ENCODE assay signal across 12 cellular contexts in the genomic region with DNA sequence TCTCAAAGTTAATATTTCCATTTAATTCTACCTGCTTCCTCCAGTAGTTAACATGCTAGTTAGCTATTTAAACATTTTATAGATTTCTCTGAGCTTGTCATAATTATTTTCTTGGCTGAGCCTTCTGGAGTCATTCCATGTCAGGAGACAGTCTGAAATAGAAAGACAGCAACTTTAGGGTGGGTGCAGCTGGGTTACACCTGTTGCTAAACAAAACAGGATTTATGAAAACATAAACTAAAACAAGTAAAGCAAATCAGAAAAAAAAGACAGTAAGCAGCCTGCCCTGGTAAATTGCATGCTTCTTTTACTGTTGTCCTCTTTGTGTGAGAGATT.
DNase-seq lines count a peak whose midpoint lies in the region; ATAC-seq and TF ChIP-seq lines count a peak whose summit lies in the region.
"Had no signal": no experiment of that assay in that cellular context is flagged by ENCODE, and none has a peak within 500 bp of the region (broad histone marks: within the 10 kb centered on the region; RNA-seq: fewer than 3 reads in every experiment).

No MANE protein-coding gene starts in this region.

- POLR2A ChIA-PET in MCF 10A (lab: Yijun Ruan, JAX), result interaction anchor here (0.7 to 1.0 kb wide), 4 partner anchors 8 to 387 kb away, joined by 3 read pairs; no protein-coding TSS in a partner anchor

- H3K4me3 ChIP-seq in mammary epithelial cell (replicated peaks in 1 of 3; ENCODE audit: insufficient read depth in 1 of 3, low read depth in 2 of 3, low read length in 3 of 3) (no peak overlapping the region), body of pancreas (no peak overlapping the region), muscle layer of duodenum (ENCODE audit: low read depth in 1 of 2, low read length in 2 of 2) (no peak overlapping the region), upper lobe of right lung (no peak overlapping the region)

- intact Hi-C loops in mammary epithelial cell (cut with micrococcal nuclease) (no loop called here), MCF 10A (cut with micrococcal nuclease) (no loop called here), body of pancreas (cut with DNase I) (no loop called here), upper lobe of right lung (cut with DNase I) (no loop called here)

- in situ Hi-C loops in mammary epithelial cell (cut with MboI; ENCODE audit: low sequenced_read_pairs in 2 of 2), result no loop called here

- H3K36me3 Mint-ChIP-seq in MCF 10A (ENCODE audit: insufficient read depth, unreplicated experiment), result no peaks in the 10 kb centered on the region
- no peaks in the 10 kb centered on the region for H3K36me3 Mint-ChIP-seq in activated naive CD8-positive, alpha-beta T cell treated with anti-CD3 and anti-CD28 coated beads for 36 hours

- H3K4me1 ChIP-seq in mammary epithelial cell (ENCODE audit: insufficient read depth, low read length) (peaks cover 6% of the 10 kb centered on the region), body of pancreas (peaks cover 30% of the 10 kb centered on the region), muscle layer of duodenum (ENCODE audit: control insufficient read depth in 1 of 2, insufficient read depth in 2 of 2, low read length in 2 of 2) (peaks cover 8 to 21% of the 10 kb centered on the region in 2 donors), upper lobe of right lung (peaks cover 36% of the 10 kb centered on the region)

- TF ChIP-seq POLR2A in body of pancreas (IDR thresholded peaks at IDR 0.05), result no peak

- dilution Hi-C loops in mammary epithelial cell (cut with HindIII; ENCODE audit: low sequenced_read_pairs), result no loop called here

- no peaks in the 10 kb centered on the region for H3K27me3 Mint-ChIP-seq in MCF 10A (ENCODE audit: insufficient read depth, unreplicated experiment)
- H3K27me3 Mint-ChIP-seq in activated naive CD8-positive, alpha-beta T cell treated with anti-CD3 and anti-CD28 coated beads for 36 hours, result no peaks in the 10 kb centered on the region
- H3K27me3 Mint-ChIP-seq: stimulated activated naive CD8-positive, alpha-beta T cell treated with anti-CD3 and anti-CD28 coated beads, Interleukin-15, amount 100 ng/mL, for 72 hours had no signal

- no peak overlapping the region for H3K9ac ChIP-seq in mammary epithelial cell (ENCODE audit: insufficient read depth, low read length)

- no peaks in the 10 kb centered on the region for H4K20me1 ChIP-seq in mammary epithelial cell (ENCODE audit: insufficient read depth, low read length)

- CTCF ChIA-PET in mammary epithelial cell (lab: Charles Lee; ENCODE audit: low non-redundant PET), result no interaction called here
- CTCF ChIA-PET in MCF 10A (lab: Yijun Ruan, JAX), result interaction anchor here (0.7 kb wide), 1 partner anchor 78 kb away, joined by 3 read pairs; no protein-coding TSS in a partner anchor

- H3K79me2 ChIP-seq in mammary epithelial cell (ENCODE audit: insufficient read depth, low read length), result no peaks in the 10 kb centered on the region

- H3K4me1 Mint-ChIP-seq in MCF 10A (ENCODE audit: insufficient read depth, unreplicated experiment), result no peaks in the 10 kb centered on the region
- no peaks in the 10 kb centered on the region for H3K4me1 Mint-ChIP-seq in activated naive CD8-positive, alpha-beta T cell treated with anti-CD3 and anti-CD28 coated beads for 36 hours
- H3K4me1 Mint-ChIP-seq: stimulated activated naive CD8-positive, alpha-beta T cell treated with anti-CD3 and anti-CD28 coated beads, Interleukin-15, amount 100 ng/mL, for 72 hours had no signal

- H3K27me3 ChIP-seq in mammary epithelial cell (ENCODE audit: insufficient read depth, low read length) (no peaks in the 10 kb centered on the region), body of pancreas (no peaks in the 10 kb centered on the region), muscle layer of duodenum (ENCODE audit: low read depth, low read length) (no peaks in the 10 kb centered on the region), upper lobe of right lung (no peaks in the 10 kb centered on the region)

- no peak overlapping the region for H3K4me3 Mint-ChIP-seq in MCF 10A (ENCODE audit: unreplicated experiment)
- no peak overlapping the region for H3K4me3 Mint-ChIP-seq in activated naive CD8-positive, alpha-beta T cell treated with anti-CD3 and anti-CD28 coated beads for 36 hours
- H3K4me3 Mint-ChIP-seq: stimulated activated naive CD8-positive, alpha-beta T cell treated with anti-CD3 and anti-CD28 coated beads, Interleukin-15, amount 100 ng/mL, for 72 hours had no signal

- H3K9me3 ChIP-seq in mammary epithelial cell (replicated peaks; ENCODE audit: insufficient read depth, low read length) (no peaks in the 10 kb centered on the region), body of pancreas (no peaks in the 10 kb centered on the region), muscle layer of duodenum (ENCODE audit: control insufficient read depth in 1 of 2, low read length in 2 of 2) (no peaks in the 10 kb centered on the region), upper lobe of right lung (no peaks in the 10 kb centered on the region)

- no peak overlapping the region for H3K27ac Mint-ChIP-seq in MCF 10A (ENCODE audit: low read depth, unreplicated experiment)
- no peak overlapping the region for H3K27ac Mint-ChIP-seq in activated naive CD8-positive, alpha-beta T cell treated with anti-CD3 and anti-CD28 coated beads for 36 hours

- BruUV-seq in mammary epithelial cell (replicated peaks; lab: Mats Ljungman, UMichigan) (no TSS peak), MCF 10A (replicated peaks; lab: Mats Ljungman, UMichigan) (no TSS peak)

- H2AFZ ChIP-seq in mammary epithelial cell (ENCODE audit: low read depth, low read length), result no peak overlapping the region

- H3K36me3 ChIP-seq in mammary epithelial cell (ENCODE audit: insufficient read depth, low read length), result no peaks in the 10 kb centered on the region
- no peaks in the 10 kb centered on the region for H3K36me3 ChIP-seq in body of pancreas (replicated peaks in 1 of 2; ENCODE audit: insufficient read depth in 1 of 2, low read depth in 2 of 2)
- H3K36me3 ChIP-seq in muscle layer of duodenum (ENCODE audit: control insufficient read depth in 1 of 2, insufficient read depth in 2 of 2, low read length in 2 of 2), result no peaks in the 10 kb centered on the region
- no peaks in the 10 kb centered on the region for H3K36me3 ChIP-seq in upper lobe of right lung

- H3K27ac ChIP-seq in mammary epithelial cell (ENCODE audit: insufficient read depth, low read depth, low read length) (no peak overlapping the region), body of pancreas (peak overlapping the region in 3 of 4 donors; percentile 65 to 70 (median 70)), muscle layer of duodenum (ENCODE audit: low read length) (peak overlapping the region; percentile 86), upper lobe of right lung (peak overlapping the region; percentile 87)

- ATAC-seq in body of pancreas (no peak), upper lobe of right lung (no peak)
- ATAC-seq: stimulated activated naive CD8-positive, alpha-beta T cell treated with anti-CD3 and anti-CD28 coated beads, Interleukin-15, amount 100 ng/mL, for 72 hours had no signal

- DNase-seq in mammary epithelial cell (no peak), MCF 10A (ENCODE audit: unreplicated experiment) (no peak), body of pancreas (no peak), upper lobe of right lung (no peak)
- DNase-seq in stimulated activated CD4-positive, alpha-beta T cell treated with anti-CD3 and anti-CD28 coated beads, Interleukin-12 subunit alpha, Interleukin-12 subunit beta, amount 100 ng/mL, for 4 hours, result no peak
- no peak for DNase-seq in activated naive CD8-positive, alpha-beta T cell treated with anti-CD3 and anti-CD28 coated beads for 36 hours
- no peak for DNase-seq in activated CD4-positive, alpha-beta T cell treated with anti-CD3 and anti-CD28 coated beads, Interleukin-2, amount 50 U/mL, for 48 hours
- DNase-seq: NCI-H146; stimulated activated CD4-positive, alpha-beta T cell treated with anti-CD3 and anti-CD28 coated beads, Interleukin-4, amount 100 ng/mL, for 24 hours; stimulated activated naive CD8-positive, alpha-beta T cell treated with anti-CD3 and anti-CD28 coated beads, Interleukin-15, amount 100 ng/mL, for 72 hours; T-helper 9 cell had no signal

- H3K4me2 ChIP-seq in mammary epithelial cell (ENCODE audit: insufficient read depth, low read depth, low read length), result peak overlapping the region; percentile 0

- TF ChIP-seq CTCF in mammary epithelial cell (conservative IDR thresholded peaks at IDR 0.05 in 1 of 2, IDR thresholded peaks at IDR 0.05 in 1 of 2; ENCODE audit: extremely low read depth in 1 of 2, insufficient read depth in 1 of 2, low read depth in 1 of 2, low read length in 2 of 2) (no peak), MCF 10A (IDR thresholded peaks at IDR 0.05; ENCODE audit: unreplicated experiment) (no peak), body of pancreas (IDR thresholded peaks at IDR 0.05) (no peak), upper lobe of right lung (IDR thresholded peaks at IDR 0.05) (no peak)

- no peaks in the 10 kb centered on the region for H3K9me3 Mint-ChIP-seq in MCF 10A (ENCODE audit: unreplicated experiment)
- no peaks in the 10 kb centered on the region for H3K9me3 Mint-ChIP-seq in activated naive CD8-positive, alpha-beta T cell treated with anti-CD3 and anti-CD28 coated beads for 36 hours
- H3K9me3 Mint-ChIP-seq: stimulated activated naive CD8-positive, alpha-beta T cell treated with anti-CD3 and anti-CD28 coated beads, Interleukin-15, amount 100 ng/mL, for 72 hours had no signal
